In the genomic region with DNA sequence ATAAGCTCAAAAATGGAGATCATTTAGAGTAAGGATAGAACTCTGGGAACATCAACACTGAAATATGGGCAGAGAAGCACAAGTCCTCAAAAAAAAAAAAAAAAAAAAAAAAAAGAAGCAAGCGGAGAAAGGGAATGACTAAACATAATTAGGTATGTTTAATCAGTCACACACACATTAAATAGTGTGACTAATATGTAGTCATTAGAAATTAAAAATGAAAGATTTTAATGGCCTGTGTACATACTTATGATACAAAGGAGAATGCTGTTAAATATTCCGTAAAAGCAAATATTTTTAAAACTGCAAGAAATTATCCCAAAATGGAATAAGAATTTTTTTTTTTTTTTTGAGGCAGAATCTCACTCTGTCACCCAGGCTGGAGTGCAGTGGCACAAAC, we compare ENCODE assay signal across 1 cellular context.
TF ChIP-seq lines count a peak whose summit lies in the region.

No MANE protein-coding gene starts in this region.

TF ChIP-seq in H1, 55 proteins besides CTCF, POLR2A, EP300 and RAD21:
- no peak for TF ChIP-seq ZNF274 (IDR thresholded peaks at IDR 0.05; ENCODE audit: borderline replicate concordance, extremely low read depth, low read length)
